Comparison of ENCODE assay signal across 8 cellular contexts in genomic region chrX:73214366-73215094, GRCh38. TPM values are rescaled to one million over a fixed set of nuclear protein-coding genes. Genes with fewer than 3 reads are reported as not detected.
DNase-seq lines count a peak whose midpoint lies in the region; ATAC-seq and TF ChIP-seq lines count a peak whose summit lies in the region.

Gene NAP1L2 (minus strand): TSS chrX:73214851. CDS start chrX:73214492, 359 bp downstream.

- intact Hi-C loops in Panc1 (cut with micrococcal nuclease; ENCODE audit: unreplicated experiment) = no loop called here

- in situ Hi-C loops in Panc1 (cut with HindIII; ENCODE audit: low pct_unique_long_range_greater_than_20kb, low sequenced_read_pairs) = no loop called here

- BruUV-seq in Panc1 (replicated peaks; lab: Mats Ljungman, UMichigan) = no TSS peak

- H3K9me2 ChIP-seq in hepatocyte (replicated peaks; ENCODE audit: insufficient read depth) = no peaks in the 10 kb centered on the region

- no peaks in the 10 kb centered on the region for H3K79me2 ChIP-seq in hepatocyte

- H3K4me3 ChIP-seq in HEK293 (ENCODE audit: low read depth, low read length) = peak within 1 kb of the TSS; percentile 36
- H3K4me3 ChIP-seq in Panc1 (ENCODE audit: low read depth in 2 of 2, low read length in 2 of 2) = peak within 1 kb of the TSS; percentile 54 to 71
- peak within 1 kb of the TSS; percentile 40 for H3K4me3 ChIP-seq in hepatocyte

- H3K9me3 ChIP-seq in HEK293 (ENCODE audit: control insufficient read depth, insufficient read depth, low read depth, low read length) = no peaks in the 10 kb centered on the region; the same call in 1 of the 2 replicates
- H3K9me3 ChIP-seq in Panc1 (ENCODE audit: control insufficient read depth, insufficient read depth, low read depth, low read length) = no peaks in the 10 kb centered on the region
- H3K9me3 ChIP-seq in hepatocyte (ENCODE audit: low read depth) = no peaks in the 10 kb centered on the region

- WGBS in hepatocyte (ENCODE audit: low lambda C conversion rate, missing lambda C conversion rate) = 50% methylated on average over 34 of the region's 34 CpGs

- POLR2A ChIA-PET in HEK293 (lab: Yijun Ruan, JAX) = interaction anchor here (0.6 kb wide), 1 partner anchor 14 kb away, joined by 3 read pairs; no protein-coding TSS in a partner anchor
- POLR2A ChIA-PET in Panc1 (lab: Charles Lee) = no interaction called here

- no peaks in the 10 kb centered on the region for H4K20me1 ChIP-seq in hepatocyte (ENCODE audit: insufficient read depth, poor library complexity, severe bottlenecking)

- H3K27ac Mint-ChIP-seq in progenitor cell of endocrine pancreas = no peak within 1 kb of the TSS

- no peaks in the 10 kb centered on the region for H3K4me1 Mint-ChIP-seq in progenitor cell of endocrine pancreas (ENCODE audit: low read depth)

- peaks cover 28% of the 10 kb centered on the region for H3K27me3 Mint-ChIP-seq in progenitor cell of endocrine pancreas

- no peak for TF ChIP-seq CTCF in HEK293 (tag by site-specific recombination; IDR thresholded peaks at IDR 0.05)
- TF ChIP-seq CTCF in Panc1 (IDR thresholded peaks at IDR 0.05) = no peak
- no peak for TF ChIP-seq CTCF in hepatocyte (IDR thresholded peaks at IDR 0.05; ENCODE audit: poor library complexity)
- no peak for TF ChIP-seq CTCF in progenitor cell of endocrine pancreas (IDR thresholded peaks at IDR 0.05; ENCODE audit: unreplicated experiment)

- ATAC-seq in Panc1 = peak; percentile 91

- H3K27ac ChIP-seq in HEK293 (ENCODE audit: extremely low read depth, low read depth, low read length) (no peak within 1 kb of the TSS), Panc1 (ENCODE audit: low read length) (no peak within 1 kb of the TSS), hepatocyte (peak within 1 kb of the TSS; percentile 56)

- H3K36me3 ChIP-seq in HEK293 (ENCODE audit: control insufficient read depth in 2 of 2, insufficient read depth in 1 of 2, low read length in 2 of 2) (no peaks in the 10 kb centered on the region), Panc1 (ENCODE audit: control insufficient read depth, insufficient read depth, low read length) (no peaks in the 10 kb centered on the region), hepatocyte (replicated peaks; ENCODE audit: insufficient read depth, low read depth) (no peaks in the 10 kb centered on the region)

- H2AFZ ChIP-seq in hepatocyte = peak within 1 kb of the TSS; percentile 72

- H3K9me3 Mint-ChIP-seq in progenitor cell of endocrine pancreas (ENCODE audit: low read depth) = peaks cover 7% of the 10 kb centered on the region

- H3K4me3 Mint-ChIP-seq in progenitor cell of endocrine pancreas (ENCODE audit: low read depth) = peak within 1 kb of the TSS; percentile 77

- CTCF ChIA-PET in HEK293 (lab: Yijun Ruan, JAX) (interaction anchor here (0.7 kb wide), 1 partner anchor 1087 kb away, joined by 3 read pairs; no protein-coding TSS in a partner anchor), Panc1 (lab: Charles Lee) (no interaction called here)

- H3K27me3 ChIP-seq in Panc1 (ENCODE audit: control insufficient read depth, insufficient read depth, low read length) (peaks cover 2% of the 10 kb centered on the region), hepatocyte (no peaks in the 10 kb centered on the region)

- no peaks in the 10 kb centered on the region for H3K4me1 ChIP-seq in HEK293 (ENCODE audit: control insufficient read depth, insufficient read depth, low read length)
- H3K4me1 ChIP-seq in Panc1 (ENCODE audit: control insufficient read depth, insufficient read depth, low read length) = 0 out of 2 replicates have a peak, but pooled peaks cover 3% of the 10 kb centered on the region
- no peaks in the 10 kb centered on the region for H3K4me1 ChIP-seq in hepatocyte (ENCODE audit: insufficient read depth)

- no peaks in the 10 kb centered on the region for H3K36me3 Mint-ChIP-seq in progenitor cell of endocrine pancreas (ENCODE audit: insufficient read depth)

- DNase-seq in EH (ENCODE audit: low read depth) (peak; percentile 1), Panc1 (ENCODE audit: low read depth, low spot score) (no peak), anterior cingulate cortex (lab: John Stamatoyannopoulos, UW) (peak in 56 of 58 donors; percentile 1 to 74 (median 25)), hepatocyte (ENCODE audit: low spot score) (peak; percentile 20), progenitor cell of endocrine pancreas (ENCODE audit: low spot score, unreplicated experiment) (no peak), NCI-H187 (lab: John Stamatoyannopoulos, UW) (no peak), AG08395 (ENCODE audit: low spot score) (no peak)

- peak within 1 kb of the TSS; percentile 70 for H3K4me2 ChIP-seq in hepatocyte

TF ChIP-seq in HEK293, 187 proteins besides CTCF, POLR2A, EP300 and RAD21:
- TF ChIP-seq ZNF350 (tag by site-specific recombination; IDR thresholded peaks at IDR 0.05) = peak; percentile 19; the same call in 1 of the 2 replicates
- peak; percentile 14; the same call in 1 of the 2 replicates for TF ChIP-seq ZBTB21 (tag by site-specific recombination; IDR thresholded peaks at IDR 0.05)
- 0 out of 2 replicates have a peak, but pooled peaks have one; percentile 11 for TF ChIP-seq ZNF335 (tag by site-specific recombination; conservative IDR thresholded peaks at IDR 0.05)
- no peak for TF ChIP-seq ZBTB1 (tag by site-specific recombination; IDR thresholded peaks at IDR 0.05)
- TF ChIP-seq ZNF514 (tag by site-specific recombination; IDR thresholded peaks at IDR 0.05) = no peak
- TF ChIP-seq HOXA7 (CRISPR knock-in tag; IDR thresholded peaks at IDR 0.05; ENCODE audit: borderline replicate concordance) = no peak
- TF ChIP-seq ZBTB17 (tag by site-specific recombination; IDR thresholded peaks at IDR 0.05) = peak; percentile 86
- TF ChIP-seq ZNF155 (tag by site-specific recombination; IDR thresholded peaks at IDR 0.05) = no peak
- TF ChIP-seq ZNF629 (tag by site-specific recombination; IDR thresholded peaks at IDR 0.05) = peak; percentile 49; the same call in 1 of the 2 replicates
- peak; percentile 63 for TF ChIP-seq SP2 (tag by site-specific recombination; IDR thresholded peaks at IDR 0.05)
- TF ChIP-seq ZFHX2 (tag by site-specific recombination; conservative IDR thresholded peaks at IDR 0.05) = peak; percentile 35; the same call in 1 of the 2 replicates
- no peak for TF ChIP-seq ZNF488 (tag by site-specific recombination; IDR thresholded peaks at IDR 0.05)
- TF ChIP-seq ZSCAN5A (tag by site-specific recombination; IDR thresholded peaks at IDR 0.05) = no peak
- 0 out of 2 replicates have a peak, but pooled peaks have one; percentile 9 for TF ChIP-seq ZBTB20 (tag by site-specific recombination; IDR thresholded peaks at IDR 0.05)
- TF ChIP-seq ZNF645 (tag by site-specific recombination; IDR thresholded peaks at IDR 0.05) = no peak
- no peak for TF ChIP-seq HIC1 (tag by site-specific recombination; IDR thresholded peaks at IDR 0.05)
- TF ChIP-seq ZNF24 (tag by site-specific recombination; IDR thresholded peaks at IDR 0.05) = no peak
- TF ChIP-seq GLIS1 (tag by site-specific recombination; IDR thresholded peaks at IDR 0.05) = peak; percentile 10; the same call in 1 of the 2 replicates
- TF ChIP-seq ZNF521 (tag by site-specific recombination; IDR thresholded peaks at IDR 0.05) = no peak
TF ChIP-seq in HEK293: peak in this region for 9.

RNA-seq across cellular contexts. Expression of gene NAP1L2, which starts in this region (rescaled TPM):
- total RNA-seq in Panc1 (2021; ENCODE audit: unreplicated experiment) = 1.8 TPM
- 1.2 TPM for polyA plus RNA-seq in Panc1 (2012; ENCODE audit: insufficient read length)
- total RNA-seq in hepatocyte = 1.6 and 2.3 TPM in 2 replicates
- 0.78 and 1.0 TPM in 2 replicates for polyA plus RNA-seq in hepatocyte
- total RNA-seq in progenitor cell of endocrine pancreas = 2.2 and 2.4 TPM in 2 replicates

Comparison
In these comparisons a context has a peak if more than half of its experiments do, and no peak if none do; other contexts are left out.
1. DNase-seq: peak in EH (single experiment), anterior cingulate cortex (56 of 58) and hepatocyte (single experiment); none in Panc1 (single experiment), progenitor cell of endocrine pancreas (single experiment), NCI-H187 (0 of 2) and AG08395 (single experiment).
2. Peak in every context shown above with its lines, with median percentiles within 50 percentile points of each other: H3K4me3 ChIP-seq.